In genomic region chr13:49185264-49185663, GRCh38 we compare ENCODE assay signal across 15 cellular contexts. TPM values are rescaled to one million over a fixed set of nuclear protein-coding genes. Genes with fewer than 3 reads are reported as not detected.
DNase-seq lines count a peak whose midpoint lies in the region; ATAC-seq and TF ChIP-seq lines count a peak whose summit lies in the region.
"Had no signal": no experiment of that assay in that cellular context is flagged by ENCODE, and none has a peak within 500 bp of the region (broad histone marks: within the 10 kb centered on the region; RNA-seq: fewer than 3 reads in every experiment).

No MANE protein-coding gene starts in this region.

- H4K20me1 ChIP-seq in neural progenitor cell (ENCODE audit: low read depth): peaks cover 12% of the 10 kb centered on the region

- H3K36me3 ChIP-seq in neural progenitor cell: peaks cover 26% of the 10 kb centered on the region

- H3K27ac ChIP-seq in neural progenitor cell: no peak overlapping the region
- H3K27ac ChIP-seq: lower lobe of right lung, skin epidermis had no signal

- peak overlapping the region; percentile 37 for H3K27ac Mint-ChIP-seq in activated naive CD8-positive, alpha-beta T cell
- H3K27ac Mint-ChIP-seq in neural progenitor cell: peak overlapping the region; percentile 30

- H2AFZ ChIP-seq in neural progenitor cell (replicated peaks): no peak overlapping the region

- H3K27me3 Mint-ChIP-seq in activated naive CD8-positive, alpha-beta T cell: no peaks in the 10 kb centered on the region
- peaks cover 3% of the 10 kb centered on the region for H3K27me3 Mint-ChIP-seq in neural progenitor cell (ENCODE audit: insufficient read depth, low read depth)
- H3K27me3 Mint-ChIP-seq: IgD-negative memory B cell had no signal

- H3K9ac ChIP-seq in neural progenitor cell: no peak overlapping the region

- H3K9me3 Mint-ChIP-seq in activated naive CD8-positive, alpha-beta T cell (ENCODE audit: low read depth): no peaks in the 10 kb centered on the region
- H3K9me3 Mint-ChIP-seq in neural progenitor cell: no peaks in the 10 kb centered on the region
- H3K9me3 Mint-ChIP-seq: IgD-negative memory B cell had no signal

- H3K36me3 Mint-ChIP-seq in activated naive CD8-positive, alpha-beta T cell: peaks cover 19% of the 10 kb centered on the region
- peaks cover 29% of the 10 kb centered on the region for H3K36me3 Mint-ChIP-seq in neural progenitor cell

- peaks cover 13% of the 10 kb centered on the region for H3K4me1 ChIP-seq in neural progenitor cell
- H3K4me1 ChIP-seq: lower lobe of right lung had no signal

- H3K9me3 ChIP-seq in neural progenitor cell (ENCODE audit: low read depth): no peaks in the 10 kb centered on the region
- H3K9me3 ChIP-seq: lower lobe of right lung had no signal

- DNase-seq in neural progenitor cell (ENCODE audit: low spot score) (no peak), NCI-H2081 treated with DMSO at 0.1 percent for 48 hours (lab: John Stamatoyannopoulos, UW) (no peak), NCI-H1436 treated with DMSO at 0.1 percent for 48 hours (lab: John Stamatoyannopoulos, UW) (no peak), NCI-H1694 treated with DMSO at 0.1 percent for 48 hours (lab: John Stamatoyannopoulos, UW) (no peak)
- DNase-seq: activated CD4-positive, alpha-beta T cell treated with anti-CD3 and anti-CD28 coated beads, Interleukin-2, amount 50 U/mL, for 1 hour; activated gamma-delta T cell treated with Interleukin-2 at 50 U/mL for 16 hours; lower lobe of right lung; NCI-H526 treated with DMSO at 0.1 percent for 48 hours; substantia nigra had no signal

- H3K27me3 ChIP-seq in neural progenitor cell: no peaks in the 10 kb centered on the region

- H3K4me2 ChIP-seq in neural progenitor cell: no peak overlapping the region

- no peak overlapping the region for H3K4me3 Mint-ChIP-seq in activated naive CD8-positive, alpha-beta T cell
- H3K4me3 Mint-ChIP-seq in neural progenitor cell: no peak overlapping the region
- H3K4me3 Mint-ChIP-seq: IgD-negative memory B cell had no signal

- H3K4me3 ChIP-seq in neural progenitor cell: no peak overlapping the region
- H3K4me3 ChIP-seq: lower lobe of right lung, skin epidermis had no signal

- H3K79me2 ChIP-seq in neural progenitor cell (ENCODE audit: low read depth): no peaks in the 10 kb centered on the region

- peaks cover 17% of the 10 kb centered on the region for H3F3A ChIP-seq in neural progenitor cell (ENCODE audit: low read depth)

- ATAC-seq in GM18907 (IDR thresholded peaks at IDR 0.05; ENCODE audit: unreplicated experiment) (peak; percentile 44), HG02840 (IDR thresholded peaks at IDR 0.05; ENCODE audit: low FRiP score, unreplicated experiment) (peak; percentile 45)

- peaks cover 5% of the 10 kb centered on the region for H3K4me1 Mint-ChIP-seq in activated naive CD8-positive, alpha-beta T cell (ENCODE audit: low read depth)
- H3K4me1 Mint-ChIP-seq in neural progenitor cell: no peaks in the 10 kb centered on the region
- H3K4me1 Mint-ChIP-seq: IgD-negative memory B cell had no signal

- TF ChIP-seq CTCF in neural progenitor cell (IDR thresholded peaks at IDR 0.05): no peak

RNA-seq across cellular contexts. Expression of gene MLNR, which starts 34.9 kb away (rescaled TPM):
- total RNA-seq in neural progenitor cell (ENCODE audit: low replicate concordance): not detected in 2 replicates
- total RNA-seq: fibroblast of lung, lower lobe of right lung had no signal
